Comparison of ENCODE assay signal across 23 cellular contexts in genomic region chr1:28265577-28265976, GRCh38.
"Had no signal": no experiment of that assay in that cellular context is flagged by ENCODE, and none has a peak within 500 bp of the region (broad histone marks: within the 10 kb centered on the region; RNA-seq: fewer than 3 reads in every experiment).

No MANE protein-coding gene starts in this region.

- H3K27me3 Mint-ChIP-seq: activated CD4-positive, alpha-beta T cell treated with anti-CD3 and anti-CD28 coated beads, Interleukin-2, amount 10 ng/mL, durations not matched to agents 24 days and 14 days; activated naive CD8-positive, alpha-beta T cell; central memory CD8-positive, alpha-beta T cell; stimulated activated memory B cell treated with anti-CD40 and anti-IgM and Interleukin-4, amounts not matched to agents 10 μg/mL and 1 μg/mL and 100 μg/mL, for 72 hours had no signal

- FAIRE-seq: frontal cortex, islet of Langerhans, TTC549 had no signal

- H3K36me3 ChIP-seq: thyroid gland, uterus had no signal

- H3K4me3 Mint-ChIP-seq: activated CD4-positive, alpha-beta T cell treated with anti-CD3 and anti-CD28 coated beads, Interleukin-2, amount 10 ng/mL, durations not matched to agents 24 days and 14 days; activated CD8-positive, alpha-beta T cell treated with anti-CD3 and anti-CD28 coated beads, Interleukin-2, amount 10 ng/mL, durations not matched to agents 7 days and 5 days; activated naive CD8-positive, alpha-beta T cell; central memory CD8-positive, alpha-beta T cell; mesothelial cell of epicardium; stimulated activated memory B cell treated with anti-CD40 and anti-IgM and Interleukin-4, amounts not matched to agents 10 μg/mL and 1 μg/mL and 100 μg/mL, for 72 hours had no signal

- H3K27me3 ChIP-seq: body of pancreas, heart left ventricle, thyroid gland, uterus had no signal

- H3K36me3 Mint-ChIP-seq: activated naive CD8-positive, alpha-beta T cell had no signal

- H3K9me3 ChIP-seq: body of pancreas, heart left ventricle, thyroid gland, uterus had no signal

- H3K27ac ChIP-seq: heart left ventricle, thyroid gland, uterus had no signal

- H3K9me3 Mint-ChIP-seq: activated CD4-positive, alpha-beta T cell treated with anti-CD3 and anti-CD28 coated beads, Interleukin-2, amount 10 ng/mL, durations not matched to agents 24 days and 14 days; central memory CD8-positive, alpha-beta T cell; mesothelial cell of epicardium; stimulated activated memory B cell treated with anti-CD40 and anti-IgM and Interleukin-4, amounts not matched to agents 10 μg/mL and 1 μg/mL and 100 μg/mL, for 72 hours had no signal

- H3K4me1 ChIP-seq: uterus had no signal

- H3K4me3 ChIP-seq: body of pancreas, heart left ventricle, lung, thyroid gland, uterus had no signal

- H3K27ac Mint-ChIP-seq: activated CD4-positive, alpha-beta T cell treated with anti-CD3 and anti-CD28 coated beads, Interleukin-2, amount 10 ng/mL, durations not matched to agents 24 days and 14 days; activated CD8-positive, alpha-beta T cell treated with anti-CD3 and anti-CD28 coated beads, Interleukin-2, amount 10 ng/mL, durations not matched to agents 7 days and 5 days; activated naive CD8-positive, alpha-beta T cell; mesothelial cell of epicardium; stimulated activated memory B cell treated with anti-CD40 and anti-IgM and Interleukin-4, amounts not matched to agents 10 μg/mL and 1 μg/mL and 100 μg/mL, for 72 hours had no signal

- ATAC-seq: activated CD8-positive, alpha-beta T cell treated with anti-CD3 and anti-CD28 coated beads, Interleukin-2, amount 10 ng/mL, durations not matched to agents 7 days and 5 days; body of pancreas; heart left ventricle; left colon; stimulated activated memory B cell treated with anti-CD40 and anti-IgM and Interleukin-4, amounts not matched to agents 10 μg/mL and 1 μg/mL and 100 μg/mL, for 72 hours had no signal

- DNase-seq: activated CD4-positive, alpha-beta T cell treated with anti-CD3 and anti-CD28 coated beads, Interleukin-2, amount 10 ng/mL, durations not matched to agents 24 days and 14 days; activated CD4-positive, CD25-positive, alpha-beta regulatory T cell; activated CD8-positive, alpha-beta memory T cell treated with anti-CD3 and anti-CD28 coated beads, Interleukin-2, amount 50 U/mL, for 4 hours; activated CD8-positive, alpha-beta T cell treated with anti-CD3 and anti-CD28 coated beads, Interleukin-2, amount 10 ng/mL, durations not matched to agents 7 days and 5 days; activated gamma-delta T cell; activated T-cell treated with anti-CD3 and anti-CD28 coated beads, Interleukin-2, amount 50 U/mL, for 48 hours; amniotic stem cell; body of pancreas; effector CD8-positive, alpha-beta T cell; heart left ventricle; left colon; stimulated activated CD4-positive, alpha-beta T cell treated with anti-CD3 and anti-CD28 coated beads, Interleukin-12 subunit alpha, Interleukin-12 subunit beta, amount 100 ng/mL, for 4 hours; stimulated activated CD4-positive, alpha-beta T cell treated with anti-CD3 and anti-CD28 coated beads, Interleukin-2, amount 100 ng/mL, for 24 hours; thyroid gland; uterus had no signal
